20 cellular contexts compared by ENCODE assay signal in the genomic region with DNA sequence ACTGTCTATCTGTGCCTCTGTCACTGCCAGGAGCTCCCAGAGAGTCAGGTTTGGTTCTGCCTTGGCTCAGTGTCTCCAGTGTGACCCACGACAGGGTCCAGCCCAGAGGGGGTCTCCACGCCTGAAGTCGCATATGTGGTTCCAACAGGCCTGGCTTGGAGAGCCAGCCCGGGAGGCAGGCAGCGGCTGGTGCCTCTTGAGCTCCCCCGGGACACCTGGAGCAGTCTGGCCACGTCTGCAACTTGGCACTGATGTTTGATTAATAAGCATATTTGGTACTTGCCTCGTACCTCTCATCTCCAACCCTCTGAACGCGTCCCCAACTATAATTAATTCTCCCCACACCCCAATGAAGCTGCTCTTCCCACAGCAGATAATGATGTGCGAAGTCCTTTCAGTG. TPM values are rescaled to one million over a fixed set of nuclear protein-coding genes. Genes with fewer than 3 reads are reported as not detected.
"Had no signal": no experiment of that assay in that cellular context is flagged by ENCODE, and none has a peak within 500 bp of the region (broad histone marks: within the 10 kb centered on the region; RNA-seq: fewer than 3 reads in every experiment).

No MANE protein-coding gene starts in this region.

- ATAC-seq: effector memory CD8-positive, alpha-beta T cell; foreskin keratinocyte; stimulated activated effector memory CD8-positive, alpha-beta T cell treated with anti-CD3 and anti-CD28 coated beads, Interleukin-12 subunit alpha, Interleukin-12 subunit beta, amount 100 ng/mL, for 72 hours; upper lobe of right lung had no signal

- H3K36me3 ChIP-seq: ascending aorta, left ventricle myocardium inferior, neural progenitor cell, thoracic aorta, upper lobe of right lung had no signal

- DNase-seq: activated CD4-positive, alpha-beta T cell treated with anti-CD3 and anti-CD28 coated beads for 1 hour; activated CD4-positive, alpha-beta T cell treated with anti-CD3 and anti-CD28 coated beads, Interleukin-2, amount 50 U/mL, for 48 hours; activated naive CD4-positive, alpha-beta T cell treated with anti-CD3 and anti-CD28 coated beads, Interleukin-2, amount 10 ng/mL, durations not matched to agents 7 days and 5 days; activated T-cell treated with anti-CD3 and anti-CD28 coated beads, Interleukin-2, amount 50 U/mL, for 1 hour; effector memory CD8-positive, alpha-beta T cell; foreskin keratinocyte; glutamatergic neuron; hypothalamus; kidney; left ventricle myocardium inferior; naive B cell; upper lobe of right lung had no signal

- H3K4me3 ChIP-seq: ascending aorta, left ventricle myocardium inferior, neural progenitor cell, thoracic aorta, upper lobe of right lung had no signal

- H3K27ac Mint-ChIP-seq: activated naive CD4-positive, alpha-beta T cell treated with anti-CD3 and anti-CD28 coated beads, Interleukin-2, amount 10 ng/mL, durations not matched to agents 7 days and 5 days; activated T-helper 2 cell treated with anti-CD3 and anti-CD28 coated beads, Interferon-gamma antibody, Interleukin-2, Interleukin-4, amounts not matched to agents 10 μg/mL and 5 μg/mL and 100 μg/mL, durations not matched to agents 14 hours and 24 hours and 36 hours; dendritic cell treated with granulocyte-macrophage colony-stimulating factor and Interleukin-4, amounts not matched to agents 40 ng/mL and 50 ng/mL, for 4 days; effector memory CD8-positive, alpha-beta T cell; naive B cell; neural progenitor cell; stimulated activated effector memory CD8-positive, alpha-beta T cell treated with anti-CD3 and anti-CD28 coated beads, Interleukin-12 subunit alpha, Interleukin-12 subunit beta, amount 100 ng/mL, for 72 hours had no signal

- H3K4me1 ChIP-seq: foreskin keratinocyte had no signal

- H3K9me3 ChIP-seq: ascending aorta, left ventricle myocardium inferior, thoracic aorta, upper lobe of right lung had no signal

- H3K4me3 Mint-ChIP-seq: activated naive CD4-positive, alpha-beta T cell treated with anti-CD3 and anti-CD28 coated beads, Interleukin-2, amount 10 ng/mL, durations not matched to agents 7 days and 5 days; dendritic cell treated with granulocyte-macrophage colony-stimulating factor and Interleukin-4, amounts not matched to agents 40 ng/mL and 50 ng/mL, for 4 days; effector memory CD8-positive, alpha-beta T cell; naive B cell; neural progenitor cell; stimulated activated effector memory CD8-positive, alpha-beta T cell treated with anti-CD3 and anti-CD28 coated beads, Interleukin-12 subunit alpha, Interleukin-12 subunit beta, amount 100 ng/mL, for 72 hours had no signal

- H3K4me1 Mint-ChIP-seq: activated naive CD4-positive, alpha-beta T cell treated with anti-CD3 and anti-CD28 coated beads, Interleukin-2, amount 10 ng/mL, durations not matched to agents 7 days and 5 days; naive B cell; stimulated activated effector memory CD8-positive, alpha-beta T cell treated with anti-CD3 and anti-CD28 coated beads, Interleukin-12 subunit alpha, Interleukin-12 subunit beta, amount 100 ng/mL, for 72 hours had no signal

- H3K27ac ChIP-seq: ascending aorta, foreskin keratinocyte, left ventricle myocardium inferior, neural progenitor cell, parathyroid adenoma, thoracic aorta, upper lobe of right lung had no signal

- H3K27me3 ChIP-seq: ascending aorta, neural progenitor cell, upper lobe of right lung had no signal

- H3K36me3 Mint-ChIP-seq: activated naive CD4-positive, alpha-beta T cell treated with anti-CD3 and anti-CD28 coated beads, Interleukin-2, amount 10 ng/mL, durations not matched to agents 7 days and 5 days; naive B cell; neural progenitor cell; stimulated activated effector memory CD8-positive, alpha-beta T cell treated with anti-CD3 and anti-CD28 coated beads, Interleukin-12 subunit alpha, Interleukin-12 subunit beta, amount 100 ng/mL, for 72 hours had no signal

RNA-seq across cellular contexts. Expression of gene SHISAL1, which starts 31.7 kb away (rescaled TPM):
- total RNA-seq: activated T-helper 2 cell treated with anti-CD3 and anti-CD28 coated beads, Interferon-gamma antibody, Interleukin-2, Interleukin-4, amounts not matched to agents 10 μg/mL and 5 μg/mL and 100 μg/mL, durations not matched to agents 14 hours and 24 hours and 36 hours; foreskin keratinocyte; mononuclear cell had no signal
